Comparison of ENCODE assay signal across 8 cellular contexts in genomic region chr14:89351364-89351957, GRCh38.
DNase-seq lines count a peak whose midpoint lies in the region; ATAC-seq and TF ChIP-seq lines count a peak whose summit lies in the region.

No MANE protein-coding gene starts in this region.

- H3K27ac Mint-ChIP-seq in CD4-positive, alpha-beta T cell, result peak overlapping the region; percentile 82
- peak overlapping the region; percentile 89 for H3K27ac Mint-ChIP-seq in activated T-helper 1 cell treated with anti-CD3 and anti-CD28 coated beads, Interleukin-12 subunit alpha, Interleukin-12 subunit beta, Interleukin-2, Interleukin-4 antibody, amounts not matched to agents 30 ng/mL and 10 ng/mL and 1 ng/mL, durations not matched to agents 14 hours and 24 hours and 36 hours

- peaks cover 56% of the 10 kb centered on the region for H3K4me1 ChIP-seq in HUES64 (ENCODE audit: insufficient read depth, low read length)
- peaks cover 20 to 27% of the 10 kb centered on the region in 2 donors for H3K4me1 ChIP-seq in left lung
- peaks cover 22% of the 10 kb centered on the region for H3K4me1 ChIP-seq in upper lobe of right lung

- H3K4me1 Mint-ChIP-seq in CD4-positive, alpha-beta T cell (ENCODE audit: low read depth), result peaks cover 63% of the 10 kb centered on the region
- peaks cover 56% of the 10 kb centered on the region for H3K4me1 Mint-ChIP-seq in activated T-helper 1 cell treated with anti-CD3 and anti-CD28 coated beads, Interleukin-12 subunit alpha, Interleukin-12 subunit beta, Interleukin-2, Interleukin-4 antibody, amounts not matched to agents 30 ng/mL and 10 ng/mL and 1 ng/mL, durations not matched to agents 14 hours and 24 hours and 36 hours (ENCODE audit: low read depth)

- WGBS in HUES64, result 7% methylated on average over 11 of the region's 11 CpGs

- no peaks in the 10 kb centered on the region for H3K9me3 Mint-ChIP-seq in CD4-positive, alpha-beta T cell
- peaks cover 3% of the 10 kb centered on the region for H3K9me3 Mint-ChIP-seq in activated T-helper 1 cell treated with anti-CD3 and anti-CD28 coated beads, Interleukin-12 subunit alpha, Interleukin-12 subunit beta, Interleukin-2, Interleukin-4 antibody, amounts not matched to agents 30 ng/mL and 10 ng/mL and 1 ng/mL, durations not matched to agents 14 hours and 24 hours and 36 hours

- POLR2A ChIA-PET in CD4-positive, alpha-beta T cell (lab: Charles Lee), result interaction anchor here (0.7 to 1.3 kb wide), 3 partner anchors 14 to 20 kb away, joined by 3 read pairs; no protein-coding TSS in a partner anchor

- H3K36me3 Mint-ChIP-seq in CD4-positive, alpha-beta T cell (ENCODE audit: low read depth), result peaks cover 54% of the 10 kb centered on the region
- H3K36me3 Mint-ChIP-seq in activated T-helper 1 cell treated with anti-CD3 and anti-CD28 coated beads, Interleukin-12 subunit alpha, Interleukin-12 subunit beta, Interleukin-2, Interleukin-4 antibody, amounts not matched to agents 30 ng/mL and 10 ng/mL and 1 ng/mL, durations not matched to agents 14 hours and 24 hours and 36 hours (ENCODE audit: low read depth), result peaks cover 41% of the 10 kb centered on the region

- peak overlapping the region; percentile 47; the same call in 1 of the 2 replicates for H3K9ac ChIP-seq in HUES64 (ENCODE audit: low read depth, low read length)

- peaks cover 34% of the 10 kb centered on the region for H3K36me3 ChIP-seq in HUES64 (ENCODE audit: insufficient read depth, low read length)
- peaks cover 0 to 14% of the 10 kb centered on the region in 2 donors for H3K36me3 ChIP-seq in left lung
- H3K36me3 ChIP-seq in upper lobe of right lung, result peaks cover 18% of the 10 kb centered on the region

- peak overlapping the region; percentile 43 for H3K27ac ChIP-seq in CD4-positive, alpha-beta T cell (ENCODE audit: low read depth, low read length)
- H3K27ac ChIP-seq in HUES64 (ENCODE audit: low read depth, low read length) (peak overlapping the region; percentile 94), left lung (peak overlapping the region; percentile 65 to 74), upper lobe of right lung (peak overlapping the region; percentile 71)

- H3K4me3 ChIP-seq in HUES64 (ENCODE audit: low read length) (peak overlapping the region; percentile 20), left lung (no peak overlapping the region), upper lobe of right lung (no peak overlapping the region)

- CTCF ChIA-PET in CD4-positive, alpha-beta T cell (lab: Charles Lee), result no interaction called here

- H3K27me3 Mint-ChIP-seq in CD4-positive, alpha-beta T cell, result no peaks in the 10 kb centered on the region
- H3K27me3 Mint-ChIP-seq in activated T-helper 1 cell treated with anti-CD3 and anti-CD28 coated beads, Interleukin-12 subunit alpha, Interleukin-12 subunit beta, Interleukin-2, Interleukin-4 antibody, amounts not matched to agents 30 ng/mL and 10 ng/mL and 1 ng/mL, durations not matched to agents 14 hours and 24 hours and 36 hours (ENCODE audit: insufficient read depth), result no peaks in the 10 kb centered on the region

- no peak for DNase-seq in CD4-positive, alpha-beta T cell
- DNase-seq in activated T-helper 1 cell treated with anti-CD3 and anti-CD28 coated beads, Interleukin-12 subunit alpha, Interleukin-12 subunit beta, Interleukin-2, Interleukin-4 antibody, amounts not matched to agents 30 ng/mL and 10 ng/mL and 1 ng/mL, durations not matched to agents 14 hours and 24 hours and 36 hours (ENCODE audit: low spot score), result no peak
- DNase-seq in left lung, result no peak
- peak; percentile 77 for DNase-seq in upper lobe of right lung
- DNase-seq in NCI-H1436 (lab: John Stamatoyannopoulos, UW), result no peak

- no peaks in the 10 kb centered on the region for H3K9me3 ChIP-seq in CD4-positive, alpha-beta T cell (ENCODE audit: control insufficient read depth, low read length)
- H3K9me3 ChIP-seq in HUES64 (ENCODE audit: insufficient read depth, low read depth, low read length), result no peaks in the 10 kb centered on the region
- H3K9me3 ChIP-seq in left lung, result no peaks in the 10 kb centered on the region
- H3K9me3 ChIP-seq in upper lobe of right lung, result no peaks in the 10 kb centered on the region

- no peak for ATAC-seq in CD4-positive, alpha-beta T cell (ENCODE audit: poor library complexity)
- ATAC-seq in GM19452 (IDR thresholded peaks at IDR 0.05; ENCODE audit: unreplicated experiment), result peak; percentile 77
- ATAC-seq in left lung, result peak; percentile 54
- ATAC-seq in upper lobe of right lung, result peak; percentile 63
- ATAC-seq in esophagus mucosa, result no peak

- peak overlapping the region; percentile 82 for H3K4me3 Mint-ChIP-seq in CD4-positive, alpha-beta T cell
- H3K4me3 Mint-ChIP-seq in activated T-helper 1 cell treated with anti-CD3 and anti-CD28 coated beads, Interleukin-12 subunit alpha, Interleukin-12 subunit beta, Interleukin-2, Interleukin-4 antibody, amounts not matched to agents 30 ng/mL and 10 ng/mL and 1 ng/mL, durations not matched to agents 14 hours and 24 hours and 36 hours, result peak overlapping the region; percentile 69

- no peaks in the 10 kb centered on the region for H3K27me3 ChIP-seq in CD4-positive, alpha-beta T cell (ENCODE audit: control insufficient read depth, insufficient read depth, low read length)
- H3K27me3 ChIP-seq in HUES64 (ENCODE audit: insufficient read depth, low read length), result no peaks in the 10 kb centered on the region
- no peaks in the 10 kb centered on the region for H3K27me3 ChIP-seq in left lung
- H3K27me3 ChIP-seq in upper lobe of right lung, result no peaks in the 10 kb centered on the region

- no peak for TF ChIP-seq CTCF in CD4-positive, alpha-beta T cell (IDR thresholded peaks at IDR 0.05)
- no peak for TF ChIP-seq CTCF in left lung (IDR thresholded peaks at IDR 0.05)
- TF ChIP-seq CTCF in upper lobe of right lung (IDR thresholded peaks at IDR 0.05), result no peak

- intact Hi-C loops in CD4-positive, alpha-beta T cell (cut with DNase I, micrococcal nuclease), result loop anchor here in 1 of 2 experiments (2.0 kb wide), 1 partner anchor 13 kb away; no protein-coding TSS in a partner anchor
- intact Hi-C loops in activated T-helper 1 cell treated with anti-CD3 and anti-CD28 coated beads, Interleukin-12 subunit alpha, Interleukin-12 subunit beta, Interleukin-2, Interleukin-4 antibody, amounts not matched to agents 30 ng/mL and 10 ng/mL and 1 ng/mL, durations not matched to agents 14 hours and 24 hours and 36 hours (cut with micrococcal nuclease), result loop anchor here (2.0 to 5.0 kb wide), 3 partner anchors 13 to 74 kb away; partner anchors contain the start of gene FOXN3
- intact Hi-C loops in left lung (cut with DNase I), result no loop called here
- intact Hi-C loops in upper lobe of right lung (cut with DNase I), result no loop called here

Comparison
In these comparisons a context has a peak if more than half of its experiments do, and no peak if none do; other contexts are left out.
1. ATAC-seq: peak in GM19452 (single experiment), left lung (single experiment) and upper lobe of right lung (single experiment); none in CD4-positive, alpha-beta T cell (single experiment) and esophagus mucosa (single experiment).
2. H3K27ac ChIP-seq: peak in every context shown above with its lines; median percentile 94 in HUES64; 71 in upper lobe of right lung; 70 in left lung; 43 in CD4-positive, alpha-beta T cell.